ENCODE assay signal across 24 cellular contexts in the genomic region with DNA sequence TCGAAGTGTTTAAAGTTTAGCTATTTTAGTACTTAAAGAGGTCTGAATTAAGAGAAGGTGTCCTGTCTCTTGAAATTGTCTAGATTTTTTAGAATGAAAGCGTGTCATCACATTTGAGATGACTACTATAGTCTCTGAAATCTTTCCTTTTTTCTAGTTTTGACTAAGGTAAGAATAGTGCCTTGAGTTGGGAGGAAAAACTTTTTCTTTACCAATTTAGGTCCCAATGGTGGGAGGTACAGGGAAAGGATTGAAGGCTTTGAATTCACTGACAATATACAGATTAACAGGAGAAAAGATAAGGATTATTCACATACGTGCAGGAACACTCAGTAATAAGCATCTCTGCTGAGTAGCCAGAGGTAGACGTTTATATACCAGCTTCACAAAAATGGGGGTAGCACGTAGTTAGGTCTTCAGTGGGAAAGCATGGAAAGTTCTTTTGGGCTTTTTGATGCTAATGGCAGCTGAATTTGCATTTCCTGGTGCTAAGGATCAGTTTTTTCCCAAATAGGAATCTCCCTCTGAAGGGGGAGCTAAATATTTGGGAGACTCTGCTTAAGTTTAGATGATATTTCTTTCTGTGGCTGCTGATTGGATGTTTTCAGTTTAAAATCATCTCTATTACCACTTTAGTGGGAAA.
DNase-seq lines count a peak whose midpoint lies in the region; ATAC-seq and TF ChIP-seq lines count a peak whose summit lies in the region.
"Had no signal": no experiment of that assay in that cellular context is flagged by ENCODE, and none has a peak within 500 bp of the region (broad histone marks: within the 10 kb centered on the region; RNA-seq: fewer than 3 reads in every experiment).

No MANE protein-coding gene starts in this region.

- H3K18ac ChIP-seq in H9 (ENCODE audit: insufficient read length, low read depth, low read length): no peak overlapping the region

- H3K4ac ChIP-seq in H9 (ENCODE audit: low read depth, low read length): no peak overlapping the region

- H3K4me1 ChIP-seq in H9 (ENCODE audit: insufficient read depth, low read length): peaks cover 4% of the 10 kb centered on the region; the same call in 1 of the 2 replicates
- peaks cover 36% of the 10 kb centered on the region for H3K4me1 ChIP-seq in iPS-18a (ENCODE audit: control insufficient read depth, low read depth, low read length)
- no peaks in the 10 kb centered on the region for H3K4me1 ChIP-seq in SK-N-SH (ENCODE audit: control insufficient read depth in 1 of 2, insufficient read depth in 2 of 2, low read depth in 1 of 2, low read length in 1 of 2)
- H3K4me1 ChIP-seq: BLaER1 had no signal

- no peaks in the 10 kb centered on the region for H3K27me3 ChIP-seq in H9 (ENCODE audit: insufficient read depth, low read length)
- no peaks in the 10 kb centered on the region for H3K27me3 ChIP-seq in iPS-18a (ENCODE audit: control insufficient read depth, insufficient read depth, low read length)
- no peaks in the 10 kb centered on the region for H3K27me3 ChIP-seq in SK-N-SH (ENCODE audit: insufficient read depth)
- H3K27me3 ChIP-seq: BLaER1 had no signal

- CTCF ChIA-PET in WTC11 (lab: Charles Lee) (interaction anchor here (0.6 to 1.4 kb wide), 6 partner anchors 10 to 339 kb away, joined by 3 to 7 read pairs (median 4); a partner anchor contains a TSS), SK-N-SH (lab: Yijun Ruan, JAX) (interaction anchor here (1.2 kb wide), 1 partner anchor 25 kb away, joined by 3 read pairs; no protein-coding TSS in a partner anchor)

- H3T11ph ChIP-seq in H9 (ENCODE audit: low read length): no peak overlapping the region

- H3K9ac ChIP-seq in H9 (ENCODE audit: extremely low read depth, insufficient read length, low read length): no peak overlapping the region
- peak overlapping the region; percentile 26 for H3K9ac ChIP-seq in iPS-18a (ENCODE audit: low read length)
- H3K9ac ChIP-seq in SK-N-SH: no peak overlapping the region
- H3K9ac ChIP-seq: BLaER1, GM23248 had no signal

- H3K27ac ChIP-seq in H9 (ENCODE audit: insufficient read length, low read depth, low read length): peak overlapping the region; percentile 82
- H3K27ac ChIP-seq in iPS-18a (ENCODE audit: low read length): peak overlapping the region; percentile 88
- H3K27ac ChIP-seq in SK-N-SH (ENCODE audit: low read depth in 2 of 2, low read length in 1 of 2): no peak overlapping the region
- H3K27ac ChIP-seq: BLaER1, GM23248, HL-60, RWPE1 had no signal

- peak overlapping the region; percentile 41 to 62; a peak in 4 of 5 replicates for H3K4me3 Mint-ChIP-seq in H9
- peak overlapping the region; percentile 47 for H3K4me3 Mint-ChIP-seq in WTC11
- H3K4me3 Mint-ChIP-seq: CD4-positive, CD25-positive, alpha-beta regulatory T cell had no signal

- H4K20me1 ChIP-seq in H9 (ENCODE audit: control insufficient read depth, insufficient read depth, insufficient read length): no peaks in the 10 kb centered on the region
- H4K20me1 ChIP-seq in SK-N-SH (ENCODE audit: insufficient read depth): no peaks in the 10 kb centered on the region
- H4K20me1 ChIP-seq: BLaER1 had no signal

- no peak for TF ChIP-seq EP300 in SK-N-SH (IDR thresholded peaks at IDR 0.05; ENCODE audit: borderline replicate concordance in 1 of 2, low read depth in 1 of 2, low read length in 1 of 2)

- peaks cover under 1% of the 10 kb centered on the region for H3F3A ChIP-seq in SK-N-SH (replicated peaks; ENCODE audit: insufficient read depth)

- WGBS in H9 (ENCODE audit: extremely low coverage, insufficient read length, low lambda C conversion rate): no CpG with 5 or more reads among the region's 5 CpGs
- WGBS in SK-N-SH (ENCODE audit: low lambda C conversion rate): 92% methylated on average over 5 of the region's 5 CpGs

- H2AFZ ChIP-seq in H9 (ENCODE audit: low read length): no peak overlapping the region
- H2AFZ ChIP-seq in SK-N-SH (ENCODE audit: low read depth): no peak overlapping the region
- H2AFZ ChIP-seq: GM23248 had no signal

- H4K5ac ChIP-seq in H9 (ENCODE audit: insufficient read length, low read depth, low read length): no peak overlapping the region

- peak overlapping the region; percentile 36 for H3K4me3 ChIP-seq in iPS-18a (ENCODE audit: low read length)
- H3K4me3 ChIP-seq in SK-N-SH (ENCODE audit: low read depth in 2 of 2, low read length in 1 of 2): no peak overlapping the region
- H3K4me3 ChIP-seq: BLaER1, GM23248 had no signal

- H3K23me2 ChIP-seq in H9 (ENCODE audit: insufficient read length, low read depth, low read length, poor library complexity, severe bottlenecking): no peaks in the 10 kb centered on the region

- H3K79me1 ChIP-seq in H9 (ENCODE audit: insufficient read depth, low read depth, low read length, poor library complexity, severe bottlenecking): no peaks in the 10 kb centered on the region

- no peak overlapping the region for H3K23ac ChIP-seq in H9 (ENCODE audit: insufficient read length, low read depth, low read length)

- POLR2A ChIA-PET in WTC11 (lab: Charles Lee): no interaction called here
- POLR2A ChIA-PET in SK-N-SH (lab: Yijun Ruan, JAX): no interaction called here

- no peak overlapping the region for H2BK20ac ChIP-seq in H9 (ENCODE audit: low read depth, low read length, poor library complexity, severe bottlenecking)

- H2BK15ac ChIP-seq in H9 (ENCODE audit: low read depth, low read length): no peak overlapping the region

- H2BK12ac ChIP-seq in H9 (ENCODE audit: insufficient read length, low read depth, low read length): no peak overlapping the region

- no peak overlapping the region for H3K56ac ChIP-seq in H9 (ENCODE audit: insufficient read length, low read depth, low read length)

- peak; percentile 86 for ATAC-seq in WTC11
- ATAC-seq: HCT116 had no signal

- no peak overlapping the region for H2BK5ac ChIP-seq in H9 (ENCODE audit: insufficient read length, low read length)

- peaks cover 13 to 14% of the 10 kb centered on the region in 2 experiments for H3K9me3 Mint-ChIP-seq in H9
- peaks cover 12% of the 10 kb centered on the region for H3K9me3 Mint-ChIP-seq in WTC11

- H4K8ac ChIP-seq in H9 (replicated peaks; ENCODE audit: insufficient read length, low read depth, low read length): no peak overlapping the region

- H3K36me3 Mint-ChIP-seq in H9 (ENCODE audit: insufficient read depth in 1 of 3, low read depth in 3 of 3): peaks cover 14 to 20% (median 19%) of the 10 kb centered on the region in 3 experiments
- H3K36me3 Mint-ChIP-seq in WTC11: peaks cover 23% of the 10 kb centered on the region

- H3K4me2 ChIP-seq in H9 (ENCODE audit: insufficient read depth, insufficient read length, low read length) (peak overlapping the region; percentile 4), SK-N-SH (no peak overlapping the region)
- H3K4me2 ChIP-seq: BLaER1 had no signal

- no peak overlapping the region for H2BK120ac ChIP-seq in H9 (ENCODE audit: low read depth, low read length, poor library complexity, severe bottlenecking)

- no peak for TF ChIP-seq RAD21 in SK-N-SH (IDR thresholded peaks at IDR 0.05; ENCODE audit: low read length)

- H3K4me1 Mint-ChIP-seq in H9 (peaks cover 29 to 36% of the 10 kb centered on the region in 2 experiments), WTC11 (peaks cover 29% of the 10 kb centered on the region)

- no peak overlapping the region for H2AK5ac ChIP-seq in H9 (ENCODE audit: insufficient read length, low read length)

- H3K14ac ChIP-seq in H9 (ENCODE audit: insufficient read depth, low read length): no peak overlapping the region

- no peaks in the 10 kb centered on the region for H3K9me2 ChIP-seq in SK-N-SH

- no peaks in the 10 kb centered on the region for H3K9me3 ChIP-seq in H9 (ENCODE audit: control insufficient read depth, low read depth, low read length)
- no peaks in the 10 kb centered on the region for H3K9me3 ChIP-seq in iPS-18a (ENCODE audit: control insufficient read depth, low read depth, low read length)
- peaks cover 8% of the 10 kb centered on the region; the same call in 1 of the 2 replicates for H3K9me3 ChIP-seq in SK-N-SH

- H3K79me2 ChIP-seq in H9 (ENCODE audit: insufficient read depth, low read length) (no peaks in the 10 kb centered on the region), SK-N-SH (ENCODE audit: insufficient read depth) (no peaks in the 10 kb centered on the region)

- DNase-seq in H9 (no peak), WTC11 (ENCODE audit: low spot score) (no peak), G401 (ENCODE audit: low spot score) (no peak), SK-N-SH (no peak), hypothalamus (lab: John Stamatoyannopoulos, UW) (no peak)
- DNase-seq in activated T-cell treated with anti-CD3 and anti-CD28 coated beads, Interleukin-2, amount 50 U/mL, for 48 hours: no peak
- DNase-seq: CD4-positive, CD25-positive, alpha-beta regulatory T cell; DMS153; GM23248; KBM-7; MV-4-11; NCI-H1105 treated with DMSO at 0.1 percent for 48 hours; NCI-H146; NCI-H2029; NCI-H446; NCI-H526; NCI-H82; NK-92 treated with Interleukin-12 subunit alpha and Interleukin-12 subunit beta, amount 100 ng/mL, for 24 hours; SHP77 had no signal

- no peak overlapping the region for H4K91ac ChIP-seq in H9 (ENCODE audit: insufficient read length, low read depth, low read length)

- H3K27me3 Mint-ChIP-seq in H9 (ENCODE audit: low read depth) (no peaks in the 10 kb centered on the region; the same call in 1 of the 2 replicates), WTC11 (ENCODE audit: low read depth) (no peaks in the 10 kb centered on the region)
- H3K27me3 Mint-ChIP-seq: CD4-positive, CD25-positive, alpha-beta regulatory T cell had no signal

- TF ChIP-seq CTCF in H9 (conservative IDR thresholded peaks at IDR 0.05) (no peak), WTC11 (IDR thresholded peaks at IDR 0.05) (no peak), SK-N-SH (IDR thresholded peaks at IDR 0.05) (no peak)

- in situ Hi-C loops in G401 (cut with HindIII; ENCODE audit: low sequenced_read_pairs): no loop called here

- peak overlapping the region; percentile 59 to 98 (median 93) for H3K27ac Mint-ChIP-seq in H9
- peak overlapping the region; percentile 99 for H3K27ac Mint-ChIP-seq in WTC11
- H3K27ac Mint-ChIP-seq: CD4-positive, CD25-positive, alpha-beta regulatory T cell had no signal

- H3K36me3 ChIP-seq in iPS-18a (ENCODE audit: control insufficient read depth, low read depth, low read length) (no peaks in the 10 kb centered on the region), SK-N-SH (replicated peaks in 1 of 2; ENCODE audit: control insufficient read depth in 1 of 2, insufficient read depth in 2 of 2, low read length in 1 of 2) (peaks cover 16 to 23% of the 10 kb centered on the region in 2 experiments)

TF ChIP-seq in WTC11, 78 proteins besides CTCF, POLR2A, EP300 and RAD21 (continues in another document):
- no peak for TF ChIP-seq FOXP1 (CRISPR knock-in tag; IDR thresholded peaks at IDR 0.05; ENCODE audit: borderline replicate concordance)
- no peak for TF ChIP-seq CREM (CRISPR knock-in tag; IDR thresholded peaks at IDR 0.05)
- no peak for TF ChIP-seq TEAD4 (CRISPR knock-in tag; IDR thresholded peaks at IDR 0.05)
- TF ChIP-seq ZNF396 (CRISPR knock-in tag; IDR thresholded peaks at IDR 0.05; ENCODE audit: borderline replicate concordance): no peak

TF ChIP-seq in SK-N-SH, 30 proteins besides CTCF, POLR2A, EP300 and RAD21 (continues in another document):
- TF ChIP-seq FOXJ3 (CRISPR knock-in tag; IDR thresholded peaks at IDR 0.05): no peak
- TF ChIP-seq JUND (IDR thresholded peaks at IDR 0.05): no peak
- no peak for TF ChIP-seq SIN3A (IDR thresholded peaks at IDR 0.05; ENCODE audit: borderline replicate concordance, low read depth, low read length)
- TF ChIP-seq SMC3 (IDR thresholded peaks at IDR 0.05; ENCODE audit: low read depth, low read length): no peak

Comparison
In these comparisons a context has a peak if more than half of its experiments do, and no peak if none do; other contexts are left out.
1. H3K27ac ChIP-seq: peak in H9 (single experiment) and iPS-18a (single experiment); none in SK-N-SH (0 of 2).